ENCODE assay signal across 9 cellular contexts in the genomic region with DNA sequence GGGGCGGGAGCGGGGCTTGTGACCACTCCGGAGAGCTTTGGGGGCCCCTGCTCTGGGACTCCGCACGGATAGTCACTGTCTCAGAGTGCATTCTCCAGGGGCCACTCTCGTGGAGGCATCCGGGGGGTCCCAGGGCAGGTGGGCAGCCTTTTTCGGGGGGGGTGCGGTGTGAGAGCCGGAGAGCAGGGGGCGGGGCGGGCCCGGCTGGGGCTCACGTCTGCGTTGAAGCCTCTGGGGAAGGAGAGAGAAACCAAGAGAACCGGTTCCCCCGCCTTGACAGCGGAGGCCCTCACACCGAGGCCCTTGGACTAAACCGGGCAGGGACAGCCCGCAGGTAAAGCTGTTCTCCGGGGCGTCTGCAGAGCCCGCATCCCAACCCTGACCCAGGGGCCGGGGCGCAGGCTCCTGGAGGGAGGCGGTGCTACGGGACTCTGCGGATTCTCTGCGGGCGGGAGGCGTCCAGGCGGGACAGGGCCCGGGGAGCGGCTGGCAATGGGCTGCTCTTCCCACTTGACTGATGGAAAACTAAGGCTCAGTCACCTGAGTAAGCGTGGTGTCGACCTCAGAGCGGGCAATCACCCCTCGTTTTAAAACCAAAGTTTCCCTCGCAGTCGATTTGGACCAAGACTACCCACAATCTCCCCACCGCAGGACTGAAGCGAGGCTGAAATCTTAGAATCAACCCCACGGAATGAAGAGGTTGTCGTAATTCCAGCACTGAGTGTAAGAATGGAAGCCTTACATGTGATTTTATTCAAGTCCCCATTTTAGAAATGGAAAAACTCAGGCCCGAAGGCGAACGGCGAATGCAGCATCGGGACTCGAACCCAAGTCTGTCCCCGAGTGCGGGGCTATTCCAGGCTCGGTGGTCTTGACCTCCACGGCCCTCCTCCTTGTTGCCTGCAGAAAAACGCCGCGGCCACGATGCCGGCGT. TPM values are rescaled to one million over a fixed set of nuclear protein-coding genes. Genes with fewer than 3 reads are reported as not detected.
A peak's percentile ranks its signal among the peaks of the same experiment; 100 is the strongest.
DNase-seq lines count a peak whose midpoint lies in the region; ATAC-seq and TF ChIP-seq lines count a peak whose summit lies in the region.
"Had no signal": no experiment of that assay in that cellular context is flagged by ENCODE, and none has a peak within 500 bp of the region (broad histone marks: within the 10 kb centered on the region; RNA-seq: fewer than 3 reads in every experiment).

No MANE protein-coding gene starts in this region.

- peaks cover 0 to 33% (median 7%) of the 10 kb centered on the region in 7 donors for H3K9me3 Mint-ChIP-seq in CD14-positive monocyte
- no peaks in the 10 kb centered on the region for H3K9me3 Mint-ChIP-seq in naive thymus-derived CD4-positive, alpha-beta T cell

- no peaks in the 10 kb centered on the region for H3K36me3 ChIP-seq in HUES48 (ENCODE audit: control insufficient read depth, insufficient read depth, low read length)
- H3K36me3 ChIP-seq in ascending aorta: no peaks in the 10 kb centered on the region
- no peaks in the 10 kb centered on the region for H3K36me3 ChIP-seq in naive thymus-derived CD4-positive, alpha-beta T cell (ENCODE audit: control insufficient read depth in 2 of 3, insufficient read depth in 3 of 3, low read length in 3 of 3)

- H3K27me3 ChIP-seq in HUES48 (ENCODE audit: control insufficient read depth, insufficient read depth, low read length) (peaks cover 99% of the 10 kb centered on the region), ascending aorta (peaks cover 37% of the 10 kb centered on the region)
- H3K27me3 ChIP-seq in naive thymus-derived CD4-positive, alpha-beta T cell (ENCODE audit: control insufficient read depth in 2 of 2, insufficient read depth in 2 of 2, low read length in 2 of 2): peaks cover 0 to 4% of the 10 kb centered on the region in 2 donors

- H3K27ac ChIP-seq in HUES48 (ENCODE audit: low read depth, low read length) (no peak overlapping the region), ascending aorta (no peak overlapping the region), substantia nigra (ENCODE audit: low read depth, low read length, poor library complexity, severe bottlenecking) (no peak overlapping the region)
- no peak overlapping the region for H3K27ac ChIP-seq in naive thymus-derived CD4-positive, alpha-beta T cell (ENCODE audit: low read depth, low read length)

- TF ChIP-seq CTCF in CD14-positive monocyte (IDR thresholded peaks at IDR 0.05) (no peak), ascending aorta (IDR thresholded peaks at IDR 0.05) (no peak)

- intact Hi-C loops in CD14-positive monocyte (cut with micrococcal nuclease): no loop called here
- intact Hi-C loops in ascending aorta (cut with DNase I): no loop called here
- intact Hi-C loops in naive thymus-derived CD4-positive, alpha-beta T cell (cut with micrococcal nuclease): no loop called here

- POLR2A ChIA-PET in naive thymus-derived CD4-positive, alpha-beta T cell (lab: Charles Lee): interaction anchor here (1.1 to 8.1 kb wide), 7 partner anchors 8 to 50 kb away, joined by 3 to 113 read pairs (median 6); a partner anchor contains a TSS

- H3K27me3 Mint-ChIP-seq in CD14-positive monocyte (ENCODE audit: low read depth in 3 of 3): peaks cover 84 to 99% (median 94%) of the 10 kb centered on the region in 3 donors
- peaks cover 4 to 68% (median 5%) of the 10 kb centered on the region in 5 donors for H3K27me3 Mint-ChIP-seq in naive thymus-derived CD4-positive, alpha-beta T cell

- ATAC-seq in naive thymus-derived CD4-positive, alpha-beta T cell: no peak
- no peak for ATAC-seq in HG02798 (IDR thresholded peaks at IDR 0.05; ENCODE audit: poor library complexity, unreplicated experiment)
- no peak for ATAC-seq in GM19035 (IDR thresholded peaks at IDR 0.05; ENCODE audit: unreplicated experiment)
- ATAC-seq: sciatic nerve had no signal

- peaks cover 14% of the 10 kb centered on the region for H3K4me1 ChIP-seq in HUES48 (ENCODE audit: control insufficient read depth, insufficient read depth, low read length)
- H3K4me1 ChIP-seq in ascending aorta: peaks cover 31 to 50% of the 10 kb centered on the region in 2 donors
- H3K4me1 ChIP-seq in naive thymus-derived CD4-positive, alpha-beta T cell (ENCODE audit: control insufficient read depth in 2 of 2, insufficient read depth in 2 of 2, low read length in 2 of 2): peaks cover 18 to 39% of the 10 kb centered on the region in 2 donors

- peak overlapping the region; percentile 31 to 73 for H3K4me3 Mint-ChIP-seq in CD14-positive monocyte
- H3K4me3 Mint-ChIP-seq in naive thymus-derived CD4-positive, alpha-beta T cell: peak overlapping the region; percentile 62 to 91 (median 76)

- peak overlapping the region in 1 of 7 donors; percentile 13 for H3K27ac Mint-ChIP-seq in CD14-positive monocyte
- no peak overlapping the region for H3K27ac Mint-ChIP-seq in naive thymus-derived CD4-positive, alpha-beta T cell

- H3K9me3 ChIP-seq in HUES48 (ENCODE audit: control insufficient read depth, insufficient read depth, low read length) (no peaks in the 10 kb centered on the region), ascending aorta (no peaks in the 10 kb centered on the region)
- no peaks in the 10 kb centered on the region for H3K9me3 ChIP-seq in naive thymus-derived CD4-positive, alpha-beta T cell (ENCODE audit: control insufficient read depth in 2 of 3, low read length in 3 of 3)

- H3K9ac ChIP-seq in HUES48 (ENCODE audit: low read depth, low read length): no peak overlapping the region

- peaks cover 36% of the 10 kb centered on the region for H3K4me1 Mint-ChIP-seq in CD14-positive monocyte
- H3K4me1 Mint-ChIP-seq in naive thymus-derived CD4-positive, alpha-beta T cell: peaks cover 11 to 40% (median 17%) of the 10 kb centered on the region in 7 donors

- H3K4me3 ChIP-seq in HUES48 (ENCODE audit: low read depth, low read length) (peak overlapping the region; percentile 60), ascending aorta (peak overlapping the region; percentile 44 to 62)
- H3K4me3 ChIP-seq in naive thymus-derived CD4-positive, alpha-beta T cell (ENCODE audit: low read length): peak overlapping the region; percentile 61

- DNase-seq in CD14-positive monocyte (ENCODE audit: low spot score) (no peak), ascending aorta (ENCODE audit: low spot score in 2 of 2) (no peak), substantia nigra (lab: John Stamatoyannopoulos, UW) (no peak)
- peak in 2 of 9 donors; percentile 24 to 31 for DNase-seq in naive thymus-derived CD4-positive, alpha-beta T cell
- DNase-seq in NK-92 treated with Interleukin-12 subunit alpha and Interleukin-12 subunit beta, amount 100 ng/mL, for 24 hours (lab: John Stamatoyannopoulos, UW): no peak

- H3K36me3 Mint-ChIP-seq in CD14-positive monocyte: peaks cover 12 to 13% of the 10 kb centered on the region in 2 donors
- peaks cover 0 to 4% (median 0%) of the 10 kb centered on the region in 5 donors for H3K36me3 Mint-ChIP-seq in naive thymus-derived CD4-positive, alpha-beta T cell

- CTCF ChIA-PET in naive thymus-derived CD4-positive, alpha-beta T cell (lab: Charles Lee): interaction anchor here (0.9 to 4.3 kb wide), 5 partner anchors 14 to 141 kb away, joined by 3 to 45 read pairs (median 13); no protein-coding TSS in a partner anchor

RNA-seq across cellular contexts. Expression of a gene that starts 49.6 kb away (rescaled TPM):
- polyA plus RNA-seq in CD14-positive monocyte: 10 to 100 TPM; 67.2 to 67.6 TPM
- 41.6 TPM for total RNA-seq in ascending aorta
- 10 to 100 TPM; 47.6 to 85.5 (median 73.8) TPM for total RNA-seq in naive thymus-derived CD4-positive, alpha-beta T cell
- 100 to 1,000 TPM in 1 of 2 donors, 10 to 100 TPM in 1; 98.4 to 103 TPM for polyA plus RNA-seq in naive thymus-derived CD4-positive, alpha-beta T cell
